9 cellular contexts compared by ENCODE assay signal in the genomic region with DNA sequence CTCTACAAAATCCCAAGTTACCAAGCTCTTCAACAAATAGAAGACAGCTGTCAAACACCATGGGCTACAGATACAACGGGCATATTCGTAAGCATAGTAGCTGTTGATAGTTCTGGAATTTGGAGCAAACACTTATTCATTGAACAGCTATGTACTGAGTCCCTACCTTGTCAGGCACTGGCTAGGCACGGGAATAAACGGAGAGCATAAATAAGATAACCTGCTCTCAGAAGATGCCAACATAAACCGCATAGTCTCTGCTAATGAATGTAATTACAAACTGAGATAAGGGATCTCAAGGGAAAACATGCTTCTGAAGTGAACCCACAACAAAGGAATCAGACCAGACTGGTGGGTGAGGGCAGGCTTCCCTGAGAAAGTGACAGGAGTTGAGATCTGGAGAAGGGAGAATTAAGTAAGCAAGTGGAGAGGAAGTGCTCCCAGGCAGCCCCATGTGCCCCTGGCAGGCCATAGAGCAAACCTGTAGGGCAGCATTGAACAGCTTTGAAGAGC. TPM values are rescaled to one million over a fixed set of nuclear protein-coding genes. Genes with fewer than 3 reads are reported as not detected.
A peak's percentile ranks its signal among the peaks of the same experiment; 100 is the strongest.
DNase-seq lines count a peak whose midpoint lies in the region; ATAC-seq, FAIRE-seq and TF ChIP-seq lines count a peak whose summit lies in the region.
"Had no signal": no experiment of that assay in that cellular context is flagged by ENCODE, and none has a peak within 500 bp of the region (broad histone marks: within the 10 kb centered on the region; RNA-seq: fewer than 3 reads in every experiment).

No MANE protein-coding gene starts in this region.

- FAIRE-seq in keratinocyte (lab: Jason Lieb, UNC) = no peak
- FAIRE-seq in urothelium cell line (lab: Jason Lieb, UNC) = no peak

- H3K36me3 ChIP-seq in left ventricle myocardium inferior (no peaks in the 10 kb centered on the region), keratinocyte (ENCODE audit: control insufficient read depth in 2 of 2, extremely low read depth in 1 of 2, insufficient read depth in 2 of 2, low read length in 2 of 2) (no peaks in the 10 kb centered on the region)

- no peaks in the 10 kb centered on the region for H3K9me3 ChIP-seq in left ventricle myocardium inferior (replicated peaks)
- H3K9me3 ChIP-seq in right cardiac atrium (ENCODE audit: control insufficient read depth, low read length) = no peaks in the 10 kb centered on the region
- no peaks in the 10 kb centered on the region for H3K9me3 ChIP-seq in keratinocyte (ENCODE audit: control insufficient read depth, low read depth, low read length)

- no peak overlapping the region for H3K27ac Mint-ChIP-seq in WTC11

- POLR2A ChIA-PET in WTC11 (lab: Charles Lee) = no interaction called here

- H3K4me1 Mint-ChIP-seq in WTC11 = peaks cover 9% of the 10 kb centered on the region

- peaks cover 77% of the 10 kb centered on the region for H3K27me3 Mint-ChIP-seq in WTC11 (ENCODE audit: low read depth)

- no peaks in the 10 kb centered on the region for H4K20me1 ChIP-seq in keratinocyte (ENCODE audit: control insufficient read depth, extremely low read depth, insufficient read depth, low read length)

- no peaks in the 10 kb centered on the region for H3K79me2 ChIP-seq in keratinocyte (ENCODE audit: control insufficient read depth, insufficient read depth, low read length)

- dilution Hi-C loops in keratinocyte (cut with MboI; ENCODE audit: extremely low pct_ligation_motif_present, low sequenced_read_pairs) = no loop called here

- WGBS in right cardiac atrium = 32% methylated on average over 5 of the region's 5 CpGs

- CTCF ChIA-PET in WTC11 (lab: Charles Lee) = interaction anchor here (0.5 to 1.0 kb wide), 2 partner anchors 120 to 302 kb away, joined by 3 read pairs; no protein-coding TSS in a partner anchor

- no peaks in the 10 kb centered on the region for H3K9me1 ChIP-seq in keratinocyte (ENCODE audit: control insufficient read depth, extremely low read depth, insufficient read depth, low read length)

- no peaks in the 10 kb centered on the region for H3K9me3 Mint-ChIP-seq in WTC11

- peak overlapping the region; percentile 64 for H2AFZ ChIP-seq in keratinocyte (ENCODE audit: control insufficient read depth, low read length)

- no peak for ATAC-seq in right cardiac atrium
- no peak for ATAC-seq in WTC11
- ATAC-seq in HG03457 (IDR thresholded peaks at IDR 0.05; ENCODE audit: unreplicated experiment) = no peak

- peaks cover 8% of the 10 kb centered on the region for H3K27me3 ChIP-seq in left ventricle myocardium inferior (ENCODE audit: low read depth)
- no peaks in the 10 kb centered on the region for H3K27me3 ChIP-seq in right cardiac atrium (ENCODE audit: control insufficient read depth, insufficient read depth)
- H3K27me3 ChIP-seq in keratinocyte (ENCODE audit: control insufficient read depth, extremely low read depth, insufficient read depth, low read length) = peaks cover 5% of the 10 kb centered on the region

- DNase-seq in left ventricle myocardium inferior (no peak), right cardiac atrium (no peak), WTC11 (ENCODE audit: low spot score) (no peak), keratinocyte (ENCODE audit: low read depth, low spot score) (no peak), urothelium cell line (ENCODE audit: low spot score) (peak; percentile 9), NCI-H2081 treated with DMSO at 0.1 percent for 48 hours (lab: John Stamatoyannopoulos, UW) (no peak)
- no peak for DNase-seq in activated CD8-positive, alpha-beta memory T cell treated with anti-CD3 and anti-CD28 coated beads, Interleukin-2, amount 50 U/mL, for 4 hours
- DNase-seq: T1000 had no signal

- H3K4me3 Mint-ChIP-seq in WTC11 = peak overlapping the region; percentile 72

- no peaks in the 10 kb centered on the region for H3K36me3 Mint-ChIP-seq in WTC11

- peak overlapping the region; percentile 86 for H3K4me2 ChIP-seq in keratinocyte (ENCODE audit: control insufficient read depth, extremely low read depth, insufficient read depth, low read depth, low read length)

- intact Hi-C loops in left ventricle myocardium inferior (cut with micrococcal nuclease) = loop anchor here (10.0 kb wide), 1 partner anchor 197 kb away; no protein-coding TSS in a partner anchor
- intact Hi-C loops in right cardiac atrium (cut with DNase I) = loop anchor here (5.0 to 10.0 kb wide), 5 partner anchors 119 to 297 kb away; no protein-coding TSS in a partner anchor

- TF ChIP-seq CTCF in left ventricle myocardium inferior (IDR thresholded peaks at IDR 0.05; ENCODE audit: borderline replicate concordance) (no peak), WTC11 (IDR thresholded peaks at IDR 0.05) (no peak), keratinocyte (optimal IDR thresholded peaks at IDR 0.05 in 1 of 3, IDR thresholded peaks at IDR 0.05 in 1 of 3, conservative IDR thresholded peaks at IDR 0.05 in 1 of 3; ENCODE audit: extremely low read depth in 1 of 3, insufficient read depth in 2 of 3, low read length in 3 of 3) (no peak)

- H3K4me3 ChIP-seq in left ventricle myocardium inferior (peak overlapping the region; percentile 80), right cardiac atrium (ENCODE audit: low read length) (no peak overlapping the region), keratinocyte (ENCODE audit: control insufficient read depth in 2 of 3, extremely low read depth in 1 of 3, insufficient read depth in 2 of 3, low read depth in 1 of 3, low read length in 3 of 3) (peak overlapping the region in 1 of 3 experiments; percentile 59)

- no peak overlapping the region for H3K9ac ChIP-seq in keratinocyte (ENCODE audit: control insufficient read depth, extremely low read depth, insufficient read depth, low read length)

- H3K27ac ChIP-seq in left ventricle myocardium inferior (replicated peaks) = no peak overlapping the region
- H3K27ac ChIP-seq in right cardiac atrium (ENCODE audit: low read length) = no peak overlapping the region
- H3K27ac ChIP-seq in keratinocyte (ENCODE audit: control insufficient read depth, insufficient read depth, low read length) = no peak overlapping the region

- peaks cover 39% of the 10 kb centered on the region for H3K4me1 ChIP-seq in left ventricle myocardium inferior
- H3K4me1 ChIP-seq in right cardiac atrium (ENCODE audit: control insufficient read depth, insufficient read depth, low read length) = peaks cover 4% of the 10 kb centered on the region
- H3K4me1 ChIP-seq in keratinocyte (ENCODE audit: control insufficient read depth, extremely low read depth, insufficient read depth, low read length) = peaks cover 13% of the 10 kb centered on the region

TF ChIP-seq in WTC11, 78 proteins besides CTCF, POLR2A, EP300 and RAD21 (continues in another document):
- no peak for TF ChIP-seq TEAD4 (CRISPR knock-in tag; IDR thresholded peaks at IDR 0.05)
- TF ChIP-seq, protein P1, sequence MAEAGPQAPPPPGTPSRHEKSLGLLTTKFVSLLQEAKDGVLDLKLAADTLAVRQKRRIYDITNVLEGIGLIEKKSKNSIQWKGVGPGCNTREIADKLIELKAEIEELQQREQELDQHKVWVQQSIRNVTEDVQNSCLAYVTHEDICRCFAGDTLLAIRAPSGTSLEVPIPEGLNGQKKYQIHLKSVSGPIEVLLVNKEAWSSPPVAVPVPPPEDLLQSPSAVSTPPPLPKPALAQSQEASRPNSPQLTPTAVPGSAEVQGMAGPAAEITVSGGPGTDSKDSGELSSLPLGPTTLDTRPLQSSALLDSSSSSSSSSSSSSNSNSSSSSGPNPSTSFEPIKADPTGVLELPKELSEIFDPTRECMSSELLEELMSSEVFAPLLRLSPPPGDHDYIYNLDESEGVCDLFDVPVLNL (CRISPR knock-in tag; IDR thresholded peaks at IDR 0.05; ENCODE audit: borderline replicate concordance, low read depth) = no peak
- TF ChIP-seq, protein P2, sequence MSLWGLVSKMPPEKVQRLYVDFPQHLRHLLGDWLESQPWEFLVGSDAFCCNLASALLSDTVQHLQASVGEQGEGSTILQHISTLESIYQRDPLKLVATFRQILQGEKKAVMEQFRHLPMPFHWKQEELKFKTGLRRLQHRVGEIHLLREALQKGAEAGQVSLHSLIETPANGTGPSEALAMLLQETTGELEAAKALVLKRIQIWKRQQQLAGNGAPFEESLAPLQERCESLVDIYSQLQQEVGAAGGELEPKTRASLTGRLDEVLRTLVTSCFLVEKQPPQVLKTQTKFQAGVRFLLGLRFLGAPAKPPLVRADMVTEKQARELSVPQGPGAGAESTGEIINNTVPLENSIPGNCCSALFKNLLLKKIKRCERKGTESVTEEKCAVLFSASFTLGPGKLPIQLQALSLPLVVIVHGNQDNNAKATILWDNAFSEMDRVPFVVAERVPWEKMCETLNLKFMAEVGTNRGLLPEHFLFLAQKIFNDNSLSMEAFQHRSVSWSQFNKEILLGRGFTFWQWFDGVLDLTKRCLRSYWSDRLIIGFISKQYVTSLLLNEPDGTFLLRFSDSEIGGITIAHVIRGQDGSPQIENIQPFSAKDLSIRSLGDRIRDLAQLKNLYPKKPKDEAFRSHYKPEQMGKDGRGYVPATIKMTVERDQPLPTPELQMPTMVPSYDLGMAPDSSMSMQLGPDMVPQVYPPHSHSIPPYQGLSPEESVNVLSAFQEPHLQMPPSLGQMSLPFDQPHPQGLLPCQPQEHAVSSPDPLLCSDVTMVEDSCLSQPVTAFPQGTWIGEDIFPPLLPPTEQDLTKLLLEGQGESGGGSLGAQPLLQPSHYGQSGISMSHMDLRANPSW (CRISPR knock-in tag; conservative IDR thresholded peaks at IDR 0.05; ENCODE audit: low read depth) = no peak
- no peak for TF ChIP-seq NFYB (CRISPR knock-in tag; conservative IDR thresholded peaks at IDR 0.05; ENCODE audit: low read depth)

RNA-seq across cellular contexts. Expression of a gene that starts 1.0 kb away (rescaled TPM):
- total RNA-seq in left ventricle myocardium inferior (7.1 TPM), right cardiac atrium (10 to 100 TPM; 13.9 to 18.8 (median 14.5) TPM), WTC11 (2021) (0.68 to 0.85 TPM (median 0.71 TPM) in 3 replicates)
- polyA plus RNA-seq in right cardiac atrium (4.8 TPM), keratinocyte (0.17 to 0.35 TPM (median 0.25 TPM) in 3 replicates)
- 0.25 TPM for polyA plus RNA-seq in keratinocyte (2011; ENCODE audit: low read depth)
- 0.64 and 1.5 TPM in 2 replicates for polyA plus RNA-seq in keratinocyte (2011; cell fraction: cytosol; rRNA removed)
- polyA plus RNA-seq in keratinocyte (2011; cell fraction: nucleus; rRNA removed) = 0.52 and 1.4 TPM in 2 replicates
- 0.53 and 0.59 TPM in 2 replicates for polyA plus RNA-seq in keratinocyte (2012; ENCODE audit: low replicate concordance)
- polyA minus RNA-seq in keratinocyte = 0.66 to 13.6 TPM in 2 of 3 replicates, not detected in the other
- 3.8 TPM for polyA minus RNA-seq in keratinocyte (2011; cell fraction: cytosol; rRNA and poly(A)+ RNA removed)
- 0.74 and 2.5 TPM in 2 replicates for polyA minus RNA-seq in keratinocyte (2011; cell fraction: nucleus; rRNA and poly(A)+ RNA removed)
